ENCODE assay signal across 20 cellular contexts in the genomic region with DNA sequence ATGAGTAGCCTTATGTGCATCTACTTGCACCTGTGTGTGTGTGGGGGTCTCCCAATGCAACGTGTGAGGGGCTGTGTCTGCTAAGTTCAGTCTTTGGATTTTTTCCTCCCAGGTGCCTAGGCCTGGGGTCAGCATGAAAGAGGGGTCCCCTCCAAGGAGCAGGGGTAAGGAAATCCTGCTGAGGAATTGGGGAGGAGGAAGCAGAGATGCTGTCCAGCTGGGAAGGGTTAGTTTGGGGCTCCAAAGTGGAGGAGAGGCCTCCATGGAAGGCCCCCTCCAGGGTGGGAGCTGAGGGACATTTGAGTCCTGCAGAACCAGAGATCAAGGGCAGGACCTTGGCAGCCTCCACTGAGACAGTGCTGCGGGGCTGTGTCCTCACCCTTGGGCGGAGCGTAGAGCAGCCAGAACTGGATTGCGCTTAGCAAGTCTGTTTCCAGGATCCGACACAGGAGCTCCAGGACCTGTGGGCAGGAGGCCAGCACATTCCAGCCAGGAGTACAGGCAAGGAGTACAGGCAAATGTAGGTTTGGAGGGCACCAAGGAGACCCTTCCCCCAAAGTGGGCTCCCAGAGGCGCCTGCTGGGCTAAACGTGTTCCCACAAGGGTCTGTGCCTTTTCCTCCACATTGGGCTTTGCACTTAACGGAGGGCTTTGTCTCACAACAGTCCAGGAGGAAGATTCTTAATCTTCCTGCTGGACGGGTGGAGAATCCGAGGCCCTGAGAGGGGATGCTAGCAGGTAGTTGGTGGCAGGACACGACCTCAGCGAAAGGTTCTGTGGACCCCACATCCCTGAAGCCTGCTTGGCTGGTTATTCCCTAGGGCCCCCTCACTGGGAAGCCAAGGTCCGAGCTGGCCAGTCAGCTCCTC. TPM values are rescaled to one million over a fixed set of nuclear protein-coding genes. Genes with fewer than 3 reads are reported as not detected.
A peak's percentile ranks its signal among the peaks of the same experiment; 100 is the strongest.
DNase-seq lines count a peak whose midpoint lies in the region; ATAC-seq and TF ChIP-seq lines count a peak whose summit lies in the region.
"Had no signal": no experiment of that assay in that cellular context is flagged by ENCODE, and none has a peak within 500 bp of the region (broad histone marks: within the 10 kb centered on the region; RNA-seq: fewer than 3 reads in every experiment).

No MANE protein-coding gene starts in this region.

- no peaks in the 10 kb centered on the region for H3K4me1 ChIP-seq in tibial artery

- no peak overlapping the region for H3K4me3 ChIP-seq in tibial artery
- H3K4me3 ChIP-seq: GM23338, hepatocyte, transverse colon had no signal

- no peaks in the 10 kb centered on the region for H3K9me3 Mint-ChIP-seq in activated naive CD4-positive, alpha-beta T cell treated with anti-CD3 and anti-CD28 coated beads, Interleukin-2, amount 10 ng/mL, durations not matched to agents 7 days and 5 days
- no peaks in the 10 kb centered on the region for H3K9me3 Mint-ChIP-seq in activated naive CD4-positive, alpha-beta T cell treated with anti-CD3 and anti-CD28 coated beads, Interleukin-2, amount 50 U/mL, for 72 hours
- H3K9me3 Mint-ChIP-seq: activated B cell treated with CpG ODN at 0.5 μM for 24 hours; activated naive CD4-positive, alpha-beta T cell treated with anti-CD3 and anti-CD28 coated beads, Interleukin-2, amount 50 U/mL, for 24 hours; GM23338 had no signal

- CTCF ChIA-PET in activated naive CD4-positive, alpha-beta T cell treated with anti-CD3 and anti-CD28 coated beads, Interleukin-2, amount 10 ng/mL, durations not matched to agents 7 days and 5 days (lab: Charles Lee): no interaction called here

- no peak overlapping the region for H3K27ac ChIP-seq in tibial artery
- H3K27ac ChIP-seq: hepatocyte, neutrophil, transverse colon had no signal

- ATAC-seq in activated naive CD4-positive, alpha-beta T cell treated with anti-CD3 and anti-CD28 coated beads, Interleukin-2, amount 50 U/mL, for 72 hours: no peak
- ATAC-seq in T-helper 17 cell (no peak), GM21825 (IDR thresholded peaks at IDR 0.05; ENCODE audit: unreplicated experiment) (no peak), GM19035 (IDR thresholded peaks at IDR 0.05; ENCODE audit: unreplicated experiment) (no peak)
- ATAC-seq: GM23338 had no signal

- H3K36me3 ChIP-seq in tibial artery: no peaks in the 10 kb centered on the region
- H3K36me3 ChIP-seq: neutrophil, transverse colon had no signal

- no peak for TF ChIP-seq CTCF in tibial artery (IDR thresholded peaks at IDR 0.05)

- peak; percentile 17 for DNase-seq in activated naive CD4-positive, alpha-beta T cell treated with anti-CD3 and anti-CD28 coated beads, Interleukin-2, amount 10 ng/mL, durations not matched to agents 7 days and 5 days
- DNase-seq in activated naive CD4-positive, alpha-beta T cell treated with anti-CD3 and anti-CD28 coated beads, Interleukin-2, amount 50 U/mL, for 72 hours (ENCODE audit: low spot score in 2 of 2): no peak
- DNase-seq in T-helper 17 cell (no peak), left kidney (ENCODE audit: low read depth, low spot score) (peak; percentile 26), tibial artery (peak; percentile 15 to 53), NCI-H524 (lab: John Stamatoyannopoulos, UW) (no peak)
- DNase-seq: activated B cell treated with CpG ODN at 0.5 μM for 24 hours; effector CD4-positive, alpha-beta T cell; NCI-H774; RPMI8226; transverse colon had no signal

- H3K9me3 ChIP-seq in T-helper 17 cell (ENCODE audit: control insufficient read depth, low read length, poor library complexity, severe bottlenecking) (no peaks in the 10 kb centered on the region), tibial artery (no peaks in the 10 kb centered on the region)
- H3K9me3 ChIP-seq: neutrophil, transverse colon had no signal

- H3K4me3 Mint-ChIP-seq in activated naive CD4-positive, alpha-beta T cell treated with anti-CD3 and anti-CD28 coated beads, Interleukin-2, amount 10 ng/mL, durations not matched to agents 7 days and 5 days: no peak overlapping the region
- no peak overlapping the region for H3K4me3 Mint-ChIP-seq in T-helper 17 cell
- H3K4me3 Mint-ChIP-seq: activated B cell treated with CpG ODN at 0.5 μM for 24 hours; activated naive CD4-positive, alpha-beta T cell treated with anti-CD3 and anti-CD28 coated beads, Interleukin-2, amount 50 U/mL, for 24 hours; GM23338 had no signal

- no peaks in the 10 kb centered on the region for H3K36me3 Mint-ChIP-seq in activated naive CD4-positive, alpha-beta T cell treated with anti-CD3 and anti-CD28 coated beads, Interleukin-2, amount 10 ng/mL, durations not matched to agents 7 days and 5 days
- no peaks in the 10 kb centered on the region for H3K36me3 Mint-ChIP-seq in activated naive CD4-positive, alpha-beta T cell treated with anti-CD3 and anti-CD28 coated beads, Interleukin-2, amount 50 U/mL, for 72 hours
- H3K36me3 Mint-ChIP-seq in T-helper 17 cell (ENCODE audit: low read depth): no peaks in the 10 kb centered on the region
- H3K36me3 Mint-ChIP-seq: activated naive CD4-positive, alpha-beta T cell treated with anti-CD3 and anti-CD28 coated beads, Interleukin-2, amount 50 U/mL, for 24 hours had no signal

- no peaks in the 10 kb centered on the region for H3K4me1 Mint-ChIP-seq in activated naive CD4-positive, alpha-beta T cell treated with anti-CD3 and anti-CD28 coated beads, Interleukin-2, amount 10 ng/mL, durations not matched to agents 7 days and 5 days
- no peaks in the 10 kb centered on the region for H3K4me1 Mint-ChIP-seq in T-helper 17 cell
- H3K4me1 Mint-ChIP-seq: activated B cell treated with CpG ODN at 0.5 μM for 24 hours; activated naive CD4-positive, alpha-beta T cell treated with anti-CD3 and anti-CD28 coated beads, Interleukin-2, amount 50 U/mL, for 24 hours had no signal

- H3K27me3 Mint-ChIP-seq in activated naive CD4-positive, alpha-beta T cell treated with anti-CD3 and anti-CD28 coated beads, Interleukin-2, amount 10 ng/mL, durations not matched to agents 7 days and 5 days: peaks cover 17% of the 10 kb centered on the region
- H3K27me3 Mint-ChIP-seq in T-helper 17 cell: peaks cover 8% of the 10 kb centered on the region
- H3K27me3 Mint-ChIP-seq: activated B cell treated with CpG ODN at 0.5 μM for 24 hours; activated naive CD4-positive, alpha-beta T cell treated with anti-CD3 and anti-CD28 coated beads, Interleukin-2, amount 50 U/mL, for 24 hours had no signal

- H3K27ac Mint-ChIP-seq in activated naive CD4-positive, alpha-beta T cell treated with anti-CD3 and anti-CD28 coated beads, Interleukin-2, amount 10 ng/mL, durations not matched to agents 7 days and 5 days: no peak overlapping the region
- no peak overlapping the region for H3K27ac Mint-ChIP-seq in activated naive CD4-positive, alpha-beta T cell treated with anti-CD3 and anti-CD28 coated beads, Interleukin-2, amount 50 U/mL, for 72 hours
- peak overlapping the region; percentile 62 for H3K27ac Mint-ChIP-seq in T-helper 17 cell
- H3K27ac Mint-ChIP-seq: activated B cell treated with CpG ODN at 0.5 μM for 24 hours; activated naive CD4-positive, alpha-beta T cell treated with anti-CD3 and anti-CD28 coated beads, Interleukin-2, amount 50 U/mL, for 24 hours; GM23338 had no signal

- H3K27me3 ChIP-seq in tibial artery: no peaks in the 10 kb centered on the region
- H3K27me3 ChIP-seq: hepatocyte, neutrophil, transverse colon had no signal

- intact Hi-C loops in tibial artery (cut with DNase I; ENCODE audit: low total_unique reads): no loop called here

RNA-seq across cellular contexts. Expression of a gene that starts 10.1 kb away (rescaled TPM):
- total RNA-seq in activated naive CD4-positive, alpha-beta T cell treated with anti-CD3 and anti-CD28 coated beads, Interleukin-2, amount 50 U/mL, for 72 hours: not detected
- total RNA-seq in T-helper 17 cell: not detected
- total RNA-seq: activated B cell treated with CpG ODN at 0.5 μM for 24 hours; Daoy; GM23338; hepatocyte; lung microvascular endothelial cell; T-helper 1 cell treated with Interleukin-12 subunit alpha and Interleukin-12 subunit beta and Interleukin-4 antibody, amounts not matched to agents 30 ng/mL and 1 ng/mL, for 36 hours; transverse colon had no signal

RNA-seq across cellular contexts. Expression of a gene that starts 40.7 kb away (rescaled TPM):
- 10 to 100 TPM; 21.8 to 23.9 TPM for total RNA-seq in activated naive CD4-positive, alpha-beta T cell treated with anti-CD3 and anti-CD28 coated beads, Interleukin-2, amount 50 U/mL, for 72 hours
- total RNA-seq in T-helper 17 cell: 10 to 100 TPM; 21.5 to 22.8 TPM

Comparison
In these comparisons a context has a peak if more than half of its experiments do, and no peak if none do; other contexts are left out.
1. DNase-seq: peak in activated naive CD4-positive, alpha-beta T cell treated with anti-CD3 and anti-CD28 coated beads, Interleukin-2, amount 10 ng/mL, durations not matched to agents 7 days and 5 days (single experiment), left kidney (single experiment) and tibial artery (2 of 2); none in activated naive CD4-positive, alpha-beta T cell treated with anti-CD3 and anti-CD28 coated beads, Interleukin-2, amount 50 U/mL, for 72 hours (0 of 2), T-helper 17 cell (0 of 3) and NCI-H524 (0 of 2).